27 cellular contexts compared by ENCODE assay signal in the genomic region with DNA sequence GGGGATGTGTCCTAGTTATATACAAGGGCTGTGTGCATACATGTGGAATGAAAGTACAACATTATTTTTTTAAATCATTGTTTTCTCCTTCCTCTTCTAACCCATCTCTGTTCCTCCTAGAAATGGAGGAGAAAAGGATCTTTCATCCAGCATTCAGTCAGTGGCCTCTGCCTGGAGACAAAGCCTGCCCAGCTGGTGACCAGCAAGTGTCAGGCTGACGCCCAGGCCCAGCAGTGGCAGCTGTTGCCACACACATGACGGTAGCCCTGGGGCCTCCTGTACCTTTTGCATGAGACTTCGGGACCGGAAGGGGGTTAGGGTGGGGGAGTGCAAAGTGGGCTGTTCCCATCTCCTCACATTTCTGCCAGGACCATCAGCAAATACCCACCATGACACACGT. TPM values are rescaled to one million over a fixed set of nuclear protein-coding genes. Genes with fewer than 3 reads are reported as not detected.
DNase-seq lines count a peak whose midpoint lies in the region; ATAC-seq, FAIRE-seq and TF ChIP-seq lines count a peak whose summit lies in the region.
"Had no signal": no experiment of that assay in that cellular context is flagged by ENCODE, and none has a peak within 500 bp of the region (broad histone marks: within the 10 kb centered on the region; RNA-seq: fewer than 3 reads in every experiment).

No MANE protein-coding gene starts in this region.

- H3K4me3 ChIP-seq in spleen = no peak overlapping the region
- H3K4me3 ChIP-seq in left lung = no peak overlapping the region
- H3K4me3 ChIP-seq in GM23338 = no peak overlapping the region
- H3K4me3 ChIP-seq: BLaER1 treated with 17β-estradiol and CSF1 and Interleukin-3, amounts not matched to agents 10 nM and 100 nM; GM12878; K562; SJSA1 had no signal

- H3K79me2 ChIP-seq in GM23338 (replicated peaks; ENCODE audit: insufficient read depth) = no peaks in the 10 kb centered on the region

- peaks cover 0 to 13% (median 0%) of the 10 kb centered on the region in 7 donors for H3K27me3 ChIP-seq in spleen (replicated peaks in 1 of 7)
- H3K27me3 ChIP-seq in left lung = no peaks in the 10 kb centered on the region
- H3K27me3 ChIP-seq in GM23338 (ENCODE audit: insufficient read depth) = no peaks in the 10 kb centered on the region
- H3K27me3 ChIP-seq: BLaER1 treated with 17β-estradiol and CSF1 and Interleukin-3, amounts not matched to agents 10 nM and 100 nM; SJSA1 had no signal

- H3K4me1 Mint-ChIP-seq in memory B cell (peaks cover 26% of the 10 kb centered on the region), GM23338 (peaks cover 23% of the 10 kb centered on the region)

- H3K9me3 Mint-ChIP-seq in memory B cell (no peaks in the 10 kb centered on the region), GM23338 (no peaks in the 10 kb centered on the region)

- intact Hi-C loops in spleen (cut with DNase I; ENCODE audit: low total_unique reads) = no loop called here
- intact Hi-C loops in left lung (cut with DNase I) = no loop called here

- H3K4me2 ChIP-seq in GM23338 = no peak overlapping the region

- H3K27ac ChIP-seq in angular gyrus (ENCODE audit: low read depth, low read length) (peak overlapping the region; percentile 59), spleen (no peak overlapping the region), left lung (no peak overlapping the region), GM23338 (ENCODE audit: low read depth) (no peak overlapping the region)
- H3K27ac ChIP-seq: SJSA1 had no signal

- no peak for TF ChIP-seq POLR2A in spleen (IDR thresholded peaks at IDR 0.05)

- H3K9me3 ChIP-seq in spleen (no peaks in the 10 kb centered on the region), left lung (no peaks in the 10 kb centered on the region)
- H3K9me3 ChIP-seq: BLaER1 treated with 17β-estradiol and CSF1 and Interleukin-3, amounts not matched to agents 10 nM and 100 nM; SJSA1 had no signal

- ATAC-seq in memory B cell (ENCODE audit: low read depth) = no peak
- no peak for ATAC-seq in left lung
- no peak for ATAC-seq in GM23338
- ATAC-seq: GM12878, HCT116, HepG2, K562 had no signal

- H3K27ac Mint-ChIP-seq in memory B cell (peak overlapping the region; percentile 98), GM23338 (no peak overlapping the region)

- H2AFZ ChIP-seq in GM23338 = no peak overlapping the region

- 77 to 92% (median 80%) methylated on average over 3 to 5 of the region's 5 CpGs for WGBS in spleen, 5 donors

- FAIRE-seq in HTR-8/SVneo (lab: Jason Lieb, UNC) (peak; percentile 94), GM19239 (lab: Jason Lieb, UNC) (no peak)
- FAIRE-seq: A204.1, G401.6, GM12878, H1, HepG2, K562 had no signal

- H3K36me3 Mint-ChIP-seq in memory B cell (no peaks in the 10 kb centered on the region), GM23338 (ENCODE audit: low read depth) (no peaks in the 10 kb centered on the region)
- H3K36me3 Mint-ChIP-seq: CD4-positive, alpha-beta memory T cell had no signal

- H3K4me3 Mint-ChIP-seq in memory B cell (no peak overlapping the region), GM23338 (no peak overlapping the region)
- H3K4me3 Mint-ChIP-seq: CD4-positive, alpha-beta memory T cell had no signal

- H4K20me1 ChIP-seq in GM23338 (replicated peaks; ENCODE audit: insufficient read depth) = no peaks in the 10 kb centered on the region

- H3K36me3 ChIP-seq in spleen (peaks cover 0 to 6% (median 0%) of the 10 kb centered on the region in 6 donors), left lung (no peaks in the 10 kb centered on the region), GM23338 (ENCODE audit: insufficient read depth) (no peaks in the 10 kb centered on the region)
- H3K36me3 ChIP-seq: BLaER1 treated with 17β-estradiol and CSF1 and Interleukin-3, amounts not matched to agents 10 nM and 100 nM; SJSA1 had no signal

- H3K4me1 ChIP-seq in spleen (peaks cover 0 to 27% (median 15%) of the 10 kb centered on the region in 6 donors), left lung (no peaks in the 10 kb centered on the region), GM23338 (ENCODE audit: insufficient read depth) (no peaks in the 10 kb centered on the region)
- H3K4me1 ChIP-seq: SJSA1 had no signal

- H3K9me2 ChIP-seq in GM23338 (ENCODE audit: insufficient read depth) = no peaks in the 10 kb centered on the region

- H3K27me3 Mint-ChIP-seq in memory B cell (peaks cover 3% of the 10 kb centered on the region), GM23338 (ENCODE audit: insufficient read depth, low read depth, poor library complexity) (peaks cover 8% of the 10 kb centered on the region)

- no peak for TF ChIP-seq CTCF in spleen (IDR thresholded peaks at IDR 0.05 in 8 of 11, conservative IDR thresholded peaks at IDR 0.05 in 3 of 11)
- TF ChIP-seq CTCF in left lung (IDR thresholded peaks at IDR 0.05) = no peak
- TF ChIP-seq CTCF in GM23338 (conservative IDR thresholded peaks at IDR 0.05; ENCODE audit: low read depth in 2 of 2) = no peak

- no peak for DNase-seq in HTR-8/SVneo (ENCODE audit: insufficient read length, low spot score)
- DNase-seq in memory B cell (ENCODE audit: low spot score in 2 of 2) = no peak
- DNase-seq in spleen = peak; percentile 54
- DNase-seq in left lung = no peak
- DNase-seq in GM19239 (ENCODE audit: insufficient read length, low spot score) = no peak
- DNase-seq in GM23338 (ENCODE audit: low spot score) = no peak
- DNase-seq in NCI-H1092 (lab: John Stamatoyannopoulos, UW) = no peak
- DNase-seq: CD4-positive, alpha-beta memory T cell; COR-L47; NCI-H1105; NCI-H1436 treated with DMSO at 0.1 percent for 48 hours; NCI-H187 treated with DMSO at 0.1 percent for 48 hours; NCI-H446; NCI-H82; NK-92 treated with Interleukin-12 subunit alpha and Interleukin-12 subunit beta, amount 100 ng/mL, for 24 hours; Right ventricle myocardium superior; RPMI8226 had no signal

- no peaks in the 10 kb centered on the region for H3F3A ChIP-seq in GM23338 (replicated peaks; ENCODE audit: low read depth)

TF ChIP-seq in GM23338, 12 proteins besides CTCF, POLR2A, EP300 and RAD21 (continues in another document):
- TF ChIP-seq, protein P1, sequence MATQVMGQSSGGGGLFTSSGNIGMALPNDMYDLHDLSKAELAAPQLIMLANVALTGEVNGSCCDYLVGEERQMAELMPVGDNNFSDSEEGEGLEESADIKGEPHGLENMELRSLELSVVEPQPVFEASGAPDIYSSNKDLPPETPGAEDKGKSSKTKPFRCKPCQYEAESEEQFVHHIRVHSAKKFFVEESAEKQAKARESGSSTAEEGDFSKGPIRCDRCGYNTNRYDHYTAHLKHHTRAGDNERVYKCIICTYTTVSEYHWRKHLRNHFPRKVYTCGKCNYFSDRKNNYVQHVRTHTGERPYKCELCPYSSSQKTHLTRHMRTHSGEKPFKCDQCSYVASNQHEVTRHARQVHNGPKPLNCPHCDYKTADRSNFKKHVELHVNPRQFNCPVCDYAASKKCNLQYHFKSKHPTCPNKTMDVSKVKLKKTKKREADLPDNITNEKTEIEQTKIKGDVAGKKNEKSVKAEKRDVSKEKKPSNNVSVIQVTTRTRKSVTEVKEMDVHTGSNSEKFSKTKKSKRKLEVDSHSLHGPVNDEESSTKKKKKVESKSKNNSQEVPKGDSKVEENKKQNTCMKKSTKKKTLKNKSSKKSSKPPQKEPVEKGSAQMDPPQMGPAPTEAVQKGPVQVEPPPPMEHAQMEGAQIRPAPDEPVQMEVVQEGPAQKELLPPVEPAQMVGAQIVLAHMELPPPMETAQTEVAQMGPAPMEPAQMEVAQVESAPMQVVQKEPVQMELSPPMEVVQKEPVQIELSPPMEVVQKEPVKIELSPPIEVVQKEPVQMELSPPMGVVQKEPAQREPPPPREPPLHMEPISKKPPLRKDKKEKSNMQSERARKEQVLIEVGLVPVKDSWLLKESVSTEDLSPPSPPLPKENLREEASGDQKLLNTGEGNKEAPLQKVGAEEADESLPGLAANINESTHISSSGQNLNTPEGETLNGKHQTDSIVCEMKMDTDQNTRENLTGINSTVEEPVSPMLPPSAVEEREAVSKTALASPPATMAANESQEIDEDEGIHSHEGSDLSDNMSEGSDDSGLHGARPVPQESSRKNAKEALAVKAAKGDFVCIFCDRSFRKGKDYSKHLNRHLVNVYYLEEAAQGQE (IDR thresholded peaks at IDR 0.05; ENCODE audit: unreplicated experiment) = no peak

RNA-seq across cellular contexts. Expression of gene ERH, which starts 46.2 kb away (rescaled TPM):
- total RNA-seq in spleen (100 to 1,000 TPM in 4 of 7 donors, 10 to 100 TPM in 3; 53.5 to 133 (median 117) TPM), left lung (100 to 1,000 TPM; 134 to 158 TPM)
- polyA plus RNA-seq in spleen (100 to 1,000 TPM; 123 to 182 (median 174) TPM), GM23338 (2016; fragmentation: Nextera tagmentation; extraction: Ambion mirVana) (545 and 597 TPM in 2 replicates)
- total RNA-seq in GM23338 (2014; rRNA removed; shearing (Covaris generic)) = 188 and 325 TPM in 2 replicates

RNA-seq across cellular contexts. Expression of gene SLC39A9, which starts 46.6 kb away (rescaled TPM):
- total RNA-seq in spleen (10 to 100 TPM; 36.4 to 55.8 (median 46.5) TPM), left lung (10 to 100 TPM; 64.8 to 66.4 TPM)
- polyA plus RNA-seq in spleen (10 to 100 TPM; 11.8 to 14.2 (median 12.3) TPM), GM23338 (2016; fragmentation: Nextera tagmentation; extraction: Ambion mirVana) (16.4 and 17.7 TPM in 2 replicates)
- total RNA-seq in GM23338 (2014; rRNA removed; shearing (Covaris generic)) = 48.1 and 49.1 TPM in 2 replicates
